ENCODE assay signal across 1 cellular context in genomic region chr19:48872182-48872883, GRCh38.
TF ChIP-seq lines count a peak whose summit lies in the region.

PPP1R15A (plus strand) TSS chr19:48872421; CDS start chr19:48873234, 813 bp downstream.

TF ChIP-seq in K562, 482 proteins besides CTCF, POLR2A, EP300 and RAD21 (continued from another document and continues in another):
- TF ChIP-seq KLF1 (tag; IDR thresholded peaks at IDR 0.05) (peak; percentile 30; the same call in 1 of the 2 replicates), JUND (IDR thresholded peaks at IDR 0.05; ENCODE audit: borderline replicate concordance, low read depth, low read length) (peak; percentile 77), JUND (tag; IDR thresholded peaks at IDR 0.05; ENCODE audit: borderline replicate concordance, low read depth, low read length) (peak; percentile 68; the same call in 1 of the 3 replicates), SAFB (IDR thresholded peaks at IDR 0.05; ENCODE audit: borderline replicate concordance, low read depth, low read length) (no peak), ZKSCAN1 (IDR thresholded peaks at IDR 0.05; ENCODE audit: low read depth, low read length) (0 out of 2 replicates have a peak, but pooled peaks have one; percentile 62), FOXO4 (CRISPR knock-in tag; IDR thresholded peaks at IDR 0.05) (0 out of 2 replicates have a peak, but pooled peaks have one; percentile 62), HOXB6 (CRISPR knock-in tag; IDR thresholded peaks at IDR 0.05; ENCODE audit: borderline replicate concordance) (peak; percentile 55; the same call in 1 of the 2 replicates), POLR3A (IDR thresholded peaks at IDR 0.05; ENCODE audit: borderline replicate concordance, extremely low read depth, insufficient read depth, insufficient read length) (no peak), ZNF395 (CRISPR knock-in tag; IDR thresholded peaks at IDR 0.05) (no peak), MGA (IDR thresholded peaks at IDR 0.05) (no peak), HDAC2 (IDR thresholded peaks at IDR 0.05) (peak; percentile 14; the same call in 1 of the 2 replicates), FOXK2 (conservative IDR thresholded peaks at IDR 0.05 in 1 of 2, IDR thresholded peaks at IDR 0.05 in 1 of 2; ENCODE audit: low read depth in 2 of 2) (peak; percentile 89), ARNT (IDR thresholded peaks at IDR 0.05) (peak; percentile 21 to 49; a peak in 3 of 4 replicates), ZNF133 (CRISPR knock-in tag; IDR thresholded peaks at IDR 0.05) (no peak), BDP1 (IDR thresholded peaks at IDR 0.05; ENCODE audit: insufficient read depth, insufficient read length) (no peak), GMEB1 (CRISPR knock-in tag; IDR thresholded peaks at IDR 0.05) (peak; percentile 68), ZFP91 (CRISPR knock-in tag; IDR thresholded peaks at IDR 0.05) (no peak), TAF9B (IDR thresholded peaks at IDR 0.05; ENCODE audit: partially characterized antibody) (peak; percentile 86), HDAC3 (IDR thresholded peaks at IDR 0.05; ENCODE audit: borderline replicate concordance, partially characterized antibody) (peak; percentile 80), RBM34 (IDR thresholded peaks at IDR 0.05; ENCODE audit: borderline replicate concordance, insufficient read depth, low read length) (no peak), E2F6 (IDR thresholded peaks at IDR 0.05; ENCODE audit: borderline replicate concordance in 1 of 2, extremely low read depth in 1 of 2, insufficient read depth in 1 of 2, insufficient read length in 1 of 2, low read depth in 1 of 2, low read length in 1 of 2, poor library complexity in 1 of 2, severe bottlenecking in 1 of 2) (peak in 1 of 2 experiments; percentile 38), RBFOX2 (IDR thresholded peaks at IDR 0.05; ENCODE audit: low read depth, low read length) (peak; percentile 99), ATF6 (CRISPR knock-in tag; IDR thresholded peaks at IDR 0.05) (peak; percentile 87; the same call in 1 of the 2 replicates), ZNF175 (CRISPR knock-in tag; IDR thresholded peaks at IDR 0.05; ENCODE audit: low read depth) (peak; percentile 83; the same call in 1 of the 2 replicates), PHF20 (IDR thresholded peaks at IDR 0.05; ENCODE audit: partially characterized antibody) (peak; percentile 56)
